In genomic region chr19:12696366-12697335, GRCh38 we compare ENCODE assay signal across 8 cellular contexts. TPM values are rescaled to one million over a fixed set of nuclear protein-coding genes. Genes with fewer than 3 reads are reported as not detected.
DNase-seq lines count a peak whose midpoint lies in the region; ATAC-seq and TF ChIP-seq lines count a peak whose summit lies in the region.

FBXW9 (minus strand) TSS chr19:12696631; CDS start chr19:12696581, 50 bp downstream.

- H2AFZ ChIP-seq in trophoblast cell (ENCODE audit: insufficient read depth, low read length, poor library complexity): peak within 1 kb of the TSS; percentile 77

- H3K27ac ChIP-seq in trophoblast cell (ENCODE audit: low read depth, low read length) (no peak within 1 kb of the TSS), tibial nerve (peak within 1 kb of the TSS; percentile 37 to 90 (median 89))

- peak within 1 kb of the TSS; percentile 96 for H3K9ac ChIP-seq in adipocyte (ENCODE audit: low read length)
- H3K9ac ChIP-seq in trophoblast cell (ENCODE audit: low read length): peak within 1 kb of the TSS; percentile 74

- H2BK12ac ChIP-seq in trophoblast cell (ENCODE audit: low read length): no peak within 1 kb of the TSS

- H3K4me3 ChIP-seq in GM06990 (replicated peaks; ENCODE audit: low read depth, low read length) (peak within 1 kb of the TSS; percentile 90), adipocyte (ENCODE audit: low read length) (peak within 1 kb of the TSS; percentile 96), trophoblast cell (ENCODE audit: low read depth, low read length) (peak within 1 kb of the TSS; percentile 91), tibial nerve (peak within 1 kb of the TSS; percentile 46 to 86 (median 74))

- DNase-seq in GM06990 (ENCODE audit: extremely low read depth, insufficient read length) (peak; percentile 92), NCI-H1436 treated with DMSO at 0.1 percent for 48 hours (lab: John Stamatoyannopoulos, UW) (peak; percentile 45), SW480 (ENCODE audit: low spot score) (peak; percentile 91), adipocyte (ENCODE audit: low read depth) (peak; percentile 96), cardiac septum (ENCODE audit: low spot score) (peak; percentile 96), trophoblast cell (peak; percentile 95 to 99), tibial nerve (ENCODE audit: low spot score in 2 of 2) (peak; percentile 97 to 100)

- H3K4me1 ChIP-seq in adipocyte (ENCODE audit: control insufficient read depth, insufficient read depth, low read length): peaks cover 16% of the 10 kb centered on the region
- H3K4me1 ChIP-seq in trophoblast cell (ENCODE audit: control insufficient read depth in 1 of 2, insufficient read depth in 2 of 2, low read length in 2 of 2): peaks cover 3 to 5% of the 10 kb centered on the region in 2 experiments
- peaks cover 0 to 23% (median 11%) of the 10 kb centered on the region in 4 donors for H3K4me1 ChIP-seq in tibial nerve

- H2BK120ac ChIP-seq in trophoblast cell (ENCODE audit: insufficient read depth, low read length, poor library complexity): no peak within 1 kb of the TSS

- ATAC-seq in HG02642 (IDR thresholded peaks at IDR 0.05; ENCODE audit: poor library complexity, unreplicated experiment): peak; percentile 79

- peaks cover 4% of the 10 kb centered on the region for H3K79me2 ChIP-seq in trophoblast cell (ENCODE audit: control insufficient read depth, insufficient read depth, low read length, poor library complexity)

- TF ChIP-seq POLR2A in tibial nerve (IDR thresholded peaks at IDR 0.05): peak in 1 of 2 donors; percentile 48

- H3K27me3 ChIP-seq in GM06990 (replicated peaks; ENCODE audit: control insufficient read depth, insufficient read depth, low read length) (no peaks in the 10 kb centered on the region), adipocyte (replicated peaks; ENCODE audit: control insufficient read depth, insufficient read depth, low read length) (no peaks in the 10 kb centered on the region), trophoblast cell (ENCODE audit: insufficient read depth, low read length) (no peaks in the 10 kb centered on the region), tibial nerve (no peaks in the 10 kb centered on the region)

- WGBS in trophoblast cell (ENCODE audit: extremely low coverage, insufficient coverage, insufficient read length): no CpG with 5 or more reads among the region's 59 CpGs
- whole genome bisulfite sequencing in tibial nerve, 2 donors: 7 to 9% methylated on average over 42 to 52 of the region's 59 CpGs

- peak; percentile 93 to 96 for TF ChIP-seq EP300 in tibial nerve (IDR thresholded peaks at IDR 0.05)

- H3K18ac ChIP-seq in trophoblast cell (ENCODE audit: low read length): no peak within 1 kb of the TSS

- TF ChIP-seq CTCF in GM06990 (IDR thresholded peaks at IDR 0.05; ENCODE audit: insufficient read depth, low read length, poor library complexity, severe bottlenecking) (no peak), tibial nerve (IDR thresholded peaks at IDR 0.05) (peak in 1 of 5 experiments; percentile 37)

- H4K91ac ChIP-seq in trophoblast cell (ENCODE audit: low read depth, low read length): peak within 1 kb of the TSS; percentile 22

- H3K14ac ChIP-seq in trophoblast cell (ENCODE audit: low read length): peak within 1 kb of the TSS; percentile 83

- H3K9me3 ChIP-seq in adipocyte (ENCODE audit: control insufficient read depth, low read length) (no peaks in the 10 kb centered on the region), trophoblast cell (ENCODE audit: insufficient read depth, low read depth, low read length) (peaks cover 2% of the 10 kb centered on the region), tibial nerve (no peaks in the 10 kb centered on the region)

- peaks cover 2% of the 10 kb centered on the region for H3K79me1 ChIP-seq in trophoblast cell (ENCODE audit: low read length)

- H2BK5ac ChIP-seq in trophoblast cell (ENCODE audit: low read depth, low read length, poor library complexity): no peak within 1 kb of the TSS

- H3K23ac ChIP-seq in trophoblast cell (ENCODE audit: low read length): no peak within 1 kb of the TSS

- peak within 1 kb of the TSS; percentile 93 for H4K12ac ChIP-seq in trophoblast cell (ENCODE audit: low read depth, low read length)

- intact Hi-C loops in cardiac septum (cut with DNase I): no loop called here

- peak within 1 kb of the TSS; percentile 96 for H4K8ac ChIP-seq in trophoblast cell (ENCODE audit: low read depth, low read length)

- no peak within 1 kb of the TSS for H2AK5ac ChIP-seq in trophoblast cell (ENCODE audit: low read length)

- H3K36me3 ChIP-seq in GM06990 (ENCODE audit: control insufficient read depth, insufficient read depth, low read length) (peaks cover 16% of the 10 kb centered on the region), adipocyte (ENCODE audit: control insufficient read depth, insufficient read depth, low read length, severe bottlenecking) (peaks cover 31% of the 10 kb centered on the region), trophoblast cell (ENCODE audit: control insufficient read depth in 1 of 2, insufficient read depth in 2 of 2, low read length in 2 of 2) (peaks cover 30 to 35% of the 10 kb centered on the region in 2 experiments), tibial nerve (peaks cover 0 to 33% (median 6%) of the 10 kb centered on the region in 3 donors)

- H3K4me2 ChIP-seq in trophoblast cell (ENCODE audit: low read length): peak within 1 kb of the TSS; percentile 96

- H3K4ac ChIP-seq in trophoblast cell (ENCODE audit: low read depth, low read length): no peak within 1 kb of the TSS

RNA-seq across cellular contexts. Expression of gene FBXW9, which starts in this region (rescaled TPM):
- total RNA-seq in cardiac septum (2.2 TPM), tibial nerve (1 to 10 TPM; 1.2 to 7.5 (median 5.7) TPM)
- 4.9 and 5.3 TPM in 2 replicates for polyA plus RNA-seq in trophoblast cell (2013)

Comparison
In these comparisons a context has a peak if more than half of its experiments do, and no peak if none do; other contexts are left out.
1. DNase-seq: peak in every context shown above with its lines; median percentile 98 in tibial nerve; 97 in trophoblast cell; 96 in adipocyte; 96 in cardiac septum; 92 in GM06990; 91 in SW480; 45 in NCI-H1436 treated with DMSO at 0.1 percent for 48 hours.